In the genomic region with DNA sequence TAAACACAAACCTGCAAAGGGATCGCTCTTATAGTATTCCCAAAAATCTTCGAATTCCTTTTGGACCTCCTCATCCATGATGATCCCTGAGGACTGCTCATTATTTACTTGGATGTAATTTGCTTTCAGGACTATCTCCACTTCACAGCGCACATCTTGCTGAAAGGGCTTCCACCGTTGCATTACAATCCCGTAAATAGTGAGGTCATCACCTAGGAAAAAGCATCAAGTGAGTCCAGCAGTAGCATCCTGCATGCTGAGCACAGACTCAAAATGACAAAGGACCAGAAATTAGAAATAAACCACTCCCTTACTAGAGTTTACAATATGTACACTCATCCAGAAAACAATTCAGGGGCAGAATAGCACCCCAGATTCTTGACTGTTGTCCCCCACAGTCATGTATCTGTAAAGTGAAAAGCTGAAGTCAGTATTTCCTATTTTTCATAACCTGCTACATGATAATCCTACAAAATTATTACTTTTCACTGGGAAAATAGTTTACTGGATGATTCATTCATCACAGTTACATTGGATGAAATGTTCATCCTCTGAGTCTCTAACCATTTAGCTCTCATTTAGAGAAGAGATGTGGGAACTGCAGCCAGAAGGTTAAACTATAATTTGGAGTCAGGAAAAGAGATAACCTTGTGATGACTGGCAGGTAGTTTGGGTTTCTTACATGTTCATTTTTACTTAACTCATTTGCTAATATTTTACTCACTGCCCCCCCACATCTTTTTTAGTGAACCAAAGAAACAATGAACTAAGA, we compare ENCODE assay signal across 17 cellular contexts. TPM values are rescaled to one million over a fixed set of nuclear protein-coding genes. Genes with fewer than 3 reads are reported as not detected.
DNase-seq lines count a peak whose midpoint lies in the region; ATAC-seq, FAIRE-seq and TF ChIP-seq lines count a peak whose summit lies in the region.
"Had no signal": no experiment of that assay in that cellular context is flagged by ENCODE, and none has a peak within 500 bp of the region (broad histone marks: within the 10 kb centered on the region; RNA-seq: fewer than 3 reads in every experiment).

No MANE protein-coding gene starts in this region.

- TF ChIP-seq CTCF in activated CD8-positive, alpha-beta T cell treated with anti-CD3 and anti-CD28 coated beads for 36 hours (IDR thresholded peaks at IDR 0.05), result no peak
- no peak for TF ChIP-seq CTCF in endothelial cell of umbilical vein (IDR thresholded peaks at IDR 0.05; ENCODE audit: extremely low read depth in 1 of 2, insufficient read depth in 1 of 2, low read depth in 1 of 2, low read length in 2 of 2)

- no peaks in the 10 kb centered on the region for H3K9me3 Mint-ChIP-seq in activated CD8-positive, alpha-beta T cell treated with anti-CD3 and anti-CD28 coated beads for 36 hours
- H3K9me3 Mint-ChIP-seq in activated CD8-positive, alpha-beta T cell treated with anti-CD3 and anti-CD28 coated beads, Interleukin-2, amount 10 ng/mL, durations not matched to agents 7 days and 5 days (ENCODE audit: insufficient read depth), result no peaks in the 10 kb centered on the region
- no peaks in the 10 kb centered on the region for H3K9me3 Mint-ChIP-seq in IgD-negative memory B cell
- H3K9me3 Mint-ChIP-seq in stimulated activated effector memory CD8-positive, alpha-beta T cell treated with anti-CD3 and anti-CD28 coated beads, Interleukin-12 subunit alpha, Interleukin-12 subunit beta, amount 100 ng/mL, for 72 hours, result no peaks in the 10 kb centered on the region

- no peak overlapping the region for H3K4me3 Mint-ChIP-seq in activated CD8-positive, alpha-beta T cell treated with anti-CD3 and anti-CD28 coated beads for 36 hours
- no peak overlapping the region for H3K4me3 Mint-ChIP-seq in activated CD8-positive, alpha-beta T cell treated with anti-CD3 and anti-CD28 coated beads, Interleukin-2, amount 10 ng/mL, durations not matched to agents 7 days and 5 days
- no peak overlapping the region for H3K4me3 Mint-ChIP-seq in IgD-negative memory B cell
- no peak overlapping the region for H3K4me3 Mint-ChIP-seq in stimulated activated effector memory CD8-positive, alpha-beta T cell treated with anti-CD3 and anti-CD28 coated beads, Interleukin-12 subunit alpha, Interleukin-12 subunit beta, amount 100 ng/mL, for 72 hours

- H4K20me1 ChIP-seq in endothelial cell of umbilical vein (replicated peaks; ENCODE audit: control insufficient read depth, extremely low read depth, insufficient read depth, low read length), result no peaks in the 10 kb centered on the region

- no peaks in the 10 kb centered on the region for H3K27me3 Mint-ChIP-seq in activated CD8-positive, alpha-beta T cell treated with anti-CD3 and anti-CD28 coated beads for 36 hours
- H3K27me3 Mint-ChIP-seq in activated CD8-positive, alpha-beta T cell treated with anti-CD3 and anti-CD28 coated beads, Interleukin-2, amount 10 ng/mL, durations not matched to agents 7 days and 5 days (ENCODE audit: low read depth), result no peaks in the 10 kb centered on the region
- H3K27me3 Mint-ChIP-seq in IgD-negative memory B cell, result no peaks in the 10 kb centered on the region

- dilution Hi-C loops in endothelial cell of umbilical vein (cut with MboI; ENCODE audit: extremely low pct_ligation_motif_present, low sequenced_read_pairs), result no loop called here

- peaks cover 50% of the 10 kb centered on the region for H3K36me3 Mint-ChIP-seq in activated CD8-positive, alpha-beta T cell treated with anti-CD3 and anti-CD28 coated beads for 36 hours (ENCODE audit: low read depth)
- peaks cover 67% of the 10 kb centered on the region for H3K36me3 Mint-ChIP-seq in activated CD8-positive, alpha-beta T cell treated with anti-CD3 and anti-CD28 coated beads, Interleukin-2, amount 10 ng/mL, durations not matched to agents 7 days and 5 days (ENCODE audit: low read depth)
- peaks cover 10% of the 10 kb centered on the region for H3K36me3 Mint-ChIP-seq in IgD-negative memory B cell
- H3K36me3 Mint-ChIP-seq in stimulated activated effector memory CD8-positive, alpha-beta T cell treated with anti-CD3 and anti-CD28 coated beads, Interleukin-12 subunit alpha, Interleukin-12 subunit beta, amount 100 ng/mL, for 72 hours, result peaks cover 81% of the 10 kb centered on the region

- no peaks in the 10 kb centered on the region for H3K9me3 ChIP-seq in endothelial cell of umbilical vein (replicated peaks; ENCODE audit: control insufficient read depth, insufficient read depth, low read length)
- no peaks in the 10 kb centered on the region for H3K9me3 ChIP-seq in aorta (ENCODE audit: control insufficient read depth, low read length)
- H3K9me3 ChIP-seq: HAP-1 had no signal

- DNase-seq in activated CD8-positive, alpha-beta T cell treated with anti-CD3 and anti-CD28 coated beads for 36 hours, result no peak
- DNase-seq in activated CD8-positive, alpha-beta T cell treated with anti-CD3 and anti-CD28 coated beads, Interleukin-2, amount 10 ng/mL, durations not matched to agents 7 days and 5 days, result no peak
- no peak for DNase-seq in endothelial cell of umbilical vein (ENCODE audit: low read depth, low spot score)
- no peak for DNase-seq in stimulated activated effector memory CD8-positive, alpha-beta T cell treated with anti-CD3 and anti-CD28 coated beads, Interleukin-12 subunit alpha, Interleukin-12 subunit beta, amount 100 ng/mL, for 72 hours (ENCODE audit: low spot score in 2 of 2)
- no peak for DNase-seq in NCI-H345 (lab: John Stamatoyannopoulos, UW)
- DNase-seq in ureter (ENCODE audit: low spot score), result no peak
- DNase-seq in aorta, result no peak
- DNase-seq: C1 segment of cervical spinal cord, DMS153, KBM-7, NCI-H2029, NCI-H524 treated with DMSO at 0.1 percent for 48 hours, PC-3, SW 1271 had no signal

- CTCF ChIA-PET in activated CD8-positive, alpha-beta T cell treated with anti-CD3 and anti-CD28 coated beads for 36 hours (lab: Charles Lee), result interaction anchor here (1.0 kb wide), 1 partner anchor 21 kb away, joined by 3 read pairs; no protein-coding TSS in a partner anchor
- CTCF ChIA-PET in activated CD8-positive, alpha-beta T cell treated with anti-CD3 and anti-CD28 coated beads, Interleukin-2, amount 10 ng/mL, durations not matched to agents 7 days and 5 days (lab: Charles Lee), result no interaction called here
- CTCF ChIA-PET in endothelial cell of umbilical vein (lab: Charles Lee), result interaction anchor here (1.0 to 1.1 kb wide), 2 partner anchors 21 to 193 kb away, joined by 3 read pairs; no protein-coding TSS in a partner anchor

- ATAC-seq in activated CD8-positive, alpha-beta T cell treated with anti-CD3 and anti-CD28 coated beads for 36 hours, result no peak
- ATAC-seq in activated CD8-positive, alpha-beta T cell treated with anti-CD3 and anti-CD28 coated beads, Interleukin-2, amount 10 ng/mL, durations not matched to agents 7 days and 5 days, result no peak
- no peak for ATAC-seq in stimulated activated effector memory CD8-positive, alpha-beta T cell treated with anti-CD3 and anti-CD28 coated beads, Interleukin-12 subunit alpha, Interleukin-12 subunit beta, amount 100 ng/mL, for 72 hours
- no peak for ATAC-seq in aorta (ENCODE audit: low FRiP score)
- ATAC-seq: PC-3 had no signal

- H3K36me3 ChIP-seq in endothelial cell of umbilical vein (ENCODE audit: control insufficient read depth in 2 of 2, extremely low read depth in 1 of 2, insufficient read depth in 2 of 2, low read length in 2 of 2), result peaks cover 7 to 8% of the 10 kb centered on the region in 2 experiments
- H3K36me3 ChIP-seq in aorta (ENCODE audit: control insufficient read depth in 1 of 2, insufficient read depth in 2 of 2, low read length in 1 of 2), result peaks cover 8 to 11% of the 10 kb centered on the region in 2 donors

- H3K79me2 ChIP-seq in endothelial cell of umbilical vein (ENCODE audit: control insufficient read depth, insufficient read depth, low read length), result no peaks in the 10 kb centered on the region

- intact Hi-C loops in activated CD8-positive, alpha-beta T cell treated with anti-CD3 and anti-CD28 coated beads for 36 hours (cut with micrococcal nuclease), result no loop called here
- intact Hi-C loops in endothelial cell of umbilical vein (cut with micrococcal nuclease), result no loop called here
- intact Hi-C loops in aorta (cut with DNase I), result no loop called here

- H3K4me1 ChIP-seq in endothelial cell of umbilical vein (ENCODE audit: control insufficient read depth, extremely low read depth, insufficient read depth, low read length), result no peaks in the 10 kb centered on the region
- H3K4me1 ChIP-seq in aorta (ENCODE audit: control insufficient read depth in 1 of 2, insufficient read depth in 2 of 2, low read length in 2 of 2), result no peaks in the 10 kb centered on the region
- H3K4me1 ChIP-seq: HAP-1 had no signal

- peak overlapping the region; percentile 4 for H3K27ac Mint-ChIP-seq in activated CD8-positive, alpha-beta T cell treated with anti-CD3 and anti-CD28 coated beads for 36 hours
- no peak overlapping the region for H3K27ac Mint-ChIP-seq in activated CD8-positive, alpha-beta T cell treated with anti-CD3 and anti-CD28 coated beads, Interleukin-2, amount 10 ng/mL, durations not matched to agents 7 days and 5 days
- peak overlapping the region in 2 of 3 donors; percentile 46 to 91 for H3K27ac Mint-ChIP-seq in IgD-negative memory B cell
- H3K27ac Mint-ChIP-seq in stimulated activated effector memory CD8-positive, alpha-beta T cell treated with anti-CD3 and anti-CD28 coated beads, Interleukin-12 subunit alpha, Interleukin-12 subunit beta, amount 100 ng/mL, for 72 hours, result peak overlapping the region; percentile 76

- BruUV-seq in endothelial cell of umbilical vein (replicated peaks; lab: Mats Ljungman, UMichigan), result no TSS peak

- H2AFZ ChIP-seq in endothelial cell of umbilical vein (ENCODE audit: low read depth, low read length), result no peak overlapping the region

- FAIRE-seq in endothelial cell of umbilical vein (lab: Jason Lieb, UNC), result peak; percentile 24
- FAIRE-seq: A204.1 had no signal

- no peaks in the 10 kb centered on the region for H3K9me1 ChIP-seq in endothelial cell of umbilical vein (replicated peaks; ENCODE audit: control insufficient read depth, extremely low read depth, insufficient read depth, low read length)

- WGBS in aorta, 2 donors, result 87 to 91% methylated on average over 5 of the region's 5 CpGs

- H3K27ac ChIP-seq in endothelial cell of umbilical vein (ENCODE audit: insufficient read depth, low read depth, low read length) (no peak overlapping the region), aorta (ENCODE audit: low read depth in 1 of 2, low read length in 2 of 2) (no peak overlapping the region)

- no peak overlapping the region for H3K4me3 ChIP-seq in endothelial cell of umbilical vein (replicated peaks in 1 of 3; ENCODE audit: insufficient read depth in 1 of 3, low read depth in 1 of 3, low read length in 3 of 3)
- H3K4me3 ChIP-seq in aorta (ENCODE audit: low read length in 2 of 2), result no peak overlapping the region
- H3K4me3 ChIP-seq: HAP-1 had no signal

- no peak overlapping the region for H3K4me2 ChIP-seq in endothelial cell of umbilical vein (ENCODE audit: insufficient read depth, low read length)

- no peak for TF ChIP-seq POLR2A in endothelial cell of umbilical vein (IDR thresholded peaks at IDR 0.05; ENCODE audit: low read depth, low read length)

- no peak overlapping the region for H3K9ac ChIP-seq in endothelial cell of umbilical vein (replicated peaks; ENCODE audit: extremely low read depth, insufficient read depth, low read length)

- no peaks in the 10 kb centered on the region for H3K4me1 Mint-ChIP-seq in activated CD8-positive, alpha-beta T cell treated with anti-CD3 and anti-CD28 coated beads for 36 hours (ENCODE audit: low read depth)
- no peaks in the 10 kb centered on the region for H3K4me1 Mint-ChIP-seq in activated CD8-positive, alpha-beta T cell treated with anti-CD3 and anti-CD28 coated beads, Interleukin-2, amount 10 ng/mL, durations not matched to agents 7 days and 5 days (ENCODE audit: low read depth)
- no peaks in the 10 kb centered on the region for H3K4me1 Mint-ChIP-seq in IgD-negative memory B cell
- H3K4me1 Mint-ChIP-seq in stimulated activated effector memory CD8-positive, alpha-beta T cell treated with anti-CD3 and anti-CD28 coated beads, Interleukin-12 subunit alpha, Interleukin-12 subunit beta, amount 100 ng/mL, for 72 hours, result no peaks in the 10 kb centered on the region

- POLR2A ChIA-PET in activated CD8-positive, alpha-beta T cell treated with anti-CD3 and anti-CD28 coated beads for 36 hours (lab: Charles Lee), result no interaction called here
- POLR2A ChIA-PET in activated CD8-positive, alpha-beta T cell treated with anti-CD3 and anti-CD28 coated beads, Interleukin-2, amount 10 ng/mL, durations not matched to agents 7 days and 5 days (lab: Charles Lee), result interaction anchor here (0.6 kb wide), 1 partner anchor 198 kb away, joined by 4 read pairs; no protein-coding TSS in a partner anchor
- POLR2A ChIA-PET in endothelial cell of umbilical vein (lab: Charles Lee), result no interaction called here

- H3K27me3 ChIP-seq in endothelial cell of umbilical vein (ENCODE audit: control insufficient read depth in 2 of 2, insufficient read depth in 2 of 2, low read length in 2 of 2) (no peaks in the 10 kb centered on the region), aorta (ENCODE audit: control insufficient read depth in 1 of 2, insufficient read depth in 2 of 2, low read length in 1 of 2) (no peaks in the 10 kb centered on the region)

RNA-seq across cellular contexts. Expression of a gene that starts 17.2 kb away (rescaled TPM):
- 10 to 100 TPM; 18.4 to 21.3 TPM for total RNA-seq in activated CD8-positive, alpha-beta T cell treated with anti-CD3 and anti-CD28 coated beads for 36 hours
- total RNA-seq in activated CD8-positive, alpha-beta T cell treated with anti-CD3 and anti-CD28 coated beads, Interleukin-2, amount 10 ng/mL, durations not matched to agents 7 days and 5 days, result 10 to 100 TPM; 18.1 to 18.8 TPM
- 31.6 TPM for polyA plus RNA-seq in IgD-negative memory B cell
- 14.1 and 14.6 TPM in 2 replicates for total RNA-seq in endothelial cell of umbilical vein
- polyA plus RNA-seq in endothelial cell of umbilical vein, result 1.3 and 2.0 TPM in 2 replicates
- 2.7 and 2.8 TPM in 2 replicates for polyA plus RNA-seq in endothelial cell of umbilical vein (2011; cell fraction: cytosol; rRNA removed)
- 11.2 and 12.9 TPM in 2 replicates for polyA plus RNA-seq in endothelial cell of umbilical vein (2011; cell fraction: nucleus; rRNA removed)
- polyA plus RNA-seq in endothelial cell of umbilical vein (2012), result 6.9 and 9.5 TPM in 2 replicates
- 14.3 and 15.0 TPM in 2 replicates for polyA minus RNA-seq in endothelial cell of umbilical vein
- 3.3 TPM for polyA minus RNA-seq in endothelial cell of umbilical vein (2011; cell fraction: cytosol; rRNA and poly(A)+ RNA removed)
- polyA minus RNA-seq in endothelial cell of umbilical vein (2011; cell fraction: nucleus; rRNA and poly(A)+ RNA removed), result 37.2 and 39.8 TPM in 2 replicates
- 36.0 TPM for total RNA-seq in ureter
- 10 to 100 TPM; 14.8 to 19.1 TPM for total RNA-seq in aorta
- polyA plus RNA-seq in aorta, result 1 to 10 TPM; 2.8 to 6.7 TPM

RNA-seq across cellular contexts. Expression of a gene that starts 23.8 kb away (rescaled TPM):
- 10 to 100 TPM; 36.4 to 39.0 TPM for total RNA-seq in activated CD8-positive, alpha-beta T cell treated with anti-CD3 and anti-CD28 coated beads for 36 hours
- total RNA-seq in activated CD8-positive, alpha-beta T cell treated with anti-CD3 and anti-CD28 coated beads, Interleukin-2, amount 10 ng/mL, durations not matched to agents 7 days and 5 days, result 10 to 100 TPM; 49.4 to 51.1 TPM
- polyA plus RNA-seq in IgD-negative memory B cell, result 46.2 TPM
- total RNA-seq in endothelial cell of umbilical vein, result 38.4 TPM in 2 replicates
- 8.8 and 17.6 TPM in 2 replicates for polyA plus RNA-seq in endothelial cell of umbilical vein
- 14.5 and 14.6 TPM in 2 replicates for polyA plus RNA-seq in endothelial cell of umbilical vein (2011; cell fraction: cytosol; rRNA removed)
- polyA plus RNA-seq in endothelial cell of umbilical vein (2011; cell fraction: nucleus; rRNA removed), result 10.6 and 11.1 TPM in 2 replicates
- polyA plus RNA-seq in endothelial cell of umbilical vein (2012), result 18.4 and 33.7 TPM in 2 replicates
- 11.0 and 12.2 TPM in 2 replicates for polyA minus RNA-seq in endothelial cell of umbilical vein
- 10.2 TPM for polyA minus RNA-seq in endothelial cell of umbilical vein (2011; cell fraction: cytosol; rRNA and poly(A)+ RNA removed)
- 10.8 and 20.0 TPM in 2 replicates for polyA minus RNA-seq in endothelial cell of umbilical vein (2011; cell fraction: nucleus; rRNA and poly(A)+ RNA removed)
- total RNA-seq in ureter, result 24.5 TPM
- total RNA-seq in aorta, result 10 to 100 TPM; 11.5 to 12.9 TPM
- polyA plus RNA-seq in aorta, result 10 to 100 TPM; 12.4 to 17.4 TPM
